2 cellular contexts compared by ENCODE assay signal in the genomic region with DNA sequence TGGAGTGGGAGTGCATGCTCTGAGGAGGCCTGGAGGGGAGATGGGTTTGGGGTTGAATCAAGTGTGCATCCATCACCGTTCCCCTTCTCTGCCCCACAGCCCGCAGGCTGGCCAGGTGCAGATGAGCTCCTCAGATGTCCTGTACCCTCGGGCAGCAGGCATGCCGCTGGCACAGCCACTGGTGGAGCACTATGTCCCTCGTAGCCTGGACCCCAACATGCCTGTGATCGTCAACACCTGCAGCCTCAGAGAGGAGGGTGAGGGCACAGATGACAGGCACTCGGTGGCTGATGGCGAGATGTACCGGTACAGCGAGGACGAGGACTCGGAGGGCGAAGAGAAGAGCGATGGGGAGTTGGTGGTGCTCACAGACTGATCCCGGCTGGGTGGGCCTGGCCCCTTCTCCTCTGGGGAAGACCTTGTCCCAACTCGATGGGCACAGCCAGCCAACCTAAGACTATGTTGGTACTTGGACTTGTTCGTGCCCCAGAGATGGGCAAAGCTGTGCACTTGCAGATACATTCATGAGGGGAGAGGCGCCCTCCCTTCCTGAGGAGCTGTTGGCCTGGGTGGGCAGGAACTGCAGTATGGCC.
TF ChIP-seq lines count a peak whose summit lies in the region.

No MANE protein-coding gene starts in this region.

TF ChIP-seq in K562, 482 proteins besides CTCF, POLR2A, EP300 and RAD21:
- TF ChIP-seq GTF2A2 (tag; IDR thresholded peaks at IDR 0.05), result no peak
- TF ChIP-seq, protein P1, sequence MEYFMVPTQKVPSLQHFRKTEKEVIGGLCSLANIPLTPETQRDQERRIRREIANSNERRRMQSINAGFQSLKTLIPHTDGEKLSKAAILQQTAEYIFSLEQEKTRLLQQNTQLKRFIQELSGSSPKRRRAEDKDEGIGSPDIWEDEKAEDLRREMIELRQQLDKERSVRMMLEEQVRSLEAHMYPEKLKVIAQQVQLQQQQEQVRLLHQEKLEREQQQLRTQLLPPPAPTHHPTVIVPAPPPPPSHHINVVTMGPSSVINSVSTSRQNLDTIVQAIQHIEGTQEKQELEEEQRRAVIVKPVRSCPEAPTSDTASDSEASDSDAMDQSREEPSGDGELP (CRISPR knock-in tag; IDR thresholded peaks at IDR 0.05; ENCODE audit: borderline replicate concordance), result 0 out of 2 replicates have a peak, but pooled peaks have one; percentile 12
TF ChIP-seq in K562: peak in this region for 1.

TF ChIP-seq in H1, 55 proteins besides CTCF, POLR2A, EP300 and RAD21:
- peak; percentile 58; the same call in 1 of the 2 replicates for TF ChIP-seq POLR2AphosphoS5 (IDR thresholded peaks at IDR 0.05; ENCODE audit: low read depth, low read length)
- TF ChIP-seq EZH2 (IDR thresholded peaks at IDR 0.05; ENCODE audit: low read depth, low read length, severe bottlenecking), result no peak
